In the genomic region with DNA sequence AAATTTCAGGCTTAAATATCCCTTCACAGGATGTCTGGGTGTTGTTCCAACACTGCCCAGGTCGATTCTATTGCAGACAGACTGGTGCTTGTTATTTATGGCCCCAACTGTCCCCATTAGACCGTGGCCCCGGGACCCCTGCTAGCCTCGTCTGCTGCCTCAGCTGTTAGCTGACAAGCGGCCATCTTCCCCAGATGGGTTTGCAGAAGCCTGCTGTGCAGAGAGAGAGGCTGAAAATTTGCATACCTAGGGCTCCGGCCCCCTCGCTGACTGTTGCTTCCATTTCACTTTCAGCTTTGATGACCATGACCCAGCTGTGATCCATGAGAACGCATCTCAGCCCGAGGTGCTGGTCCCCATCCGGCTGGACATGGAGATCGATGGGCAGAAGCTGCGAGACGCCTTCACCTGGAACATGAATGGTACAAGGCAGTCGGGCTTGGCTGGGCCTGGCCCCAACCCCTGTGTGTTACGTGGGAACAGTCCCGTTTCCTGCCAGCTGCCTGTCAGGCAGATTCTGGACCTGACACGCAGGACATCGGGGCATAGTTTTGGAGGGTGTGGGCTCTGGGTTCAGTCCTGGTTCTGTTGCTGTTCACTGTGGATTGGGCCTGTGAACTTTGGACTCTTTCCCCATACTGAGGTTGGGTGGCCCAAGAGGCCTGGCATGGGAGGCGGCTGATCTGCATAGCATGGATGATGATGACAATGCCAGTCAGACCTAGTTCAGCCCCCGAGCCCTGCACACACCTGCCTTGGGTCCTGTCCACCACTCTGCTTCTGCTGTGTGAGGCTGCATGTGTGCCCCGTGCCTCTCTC, we compare ENCODE assay signal across 20 cellular contexts. TPM values are rescaled to one million over a fixed set of nuclear protein-coding genes. Genes with fewer than 3 reads are reported as not detected.
DNase-seq lines count a peak whose midpoint lies in the region; ATAC-seq and TF ChIP-seq lines count a peak whose summit lies in the region.
"Had no signal": no experiment of that assay in that cellular context is flagged by ENCODE, and none has a peak within 500 bp of the region (broad histone marks: within the 10 kb centered on the region; RNA-seq: fewer than 3 reads in every experiment).

No MANE protein-coding gene starts in this region.

- TF ChIP-seq POLR2A in GM19193 (IDR thresholded peaks at IDR 0.05; ENCODE audit: extremely low read depth, insufficient read depth, insufficient read length) = peak; percentile 47

- no peaks in the 10 kb centered on the region for H3K27me3 ChIP-seq in SJCRH30
- H3K27me3 ChIP-seq: dorsolateral prefrontal cortex, esophagus muscularis mucosa, ovary had no signal

- no peaks in the 10 kb centered on the region for H3K9me2 ChIP-seq in OCI-LY7 (ENCODE audit: insufficient read depth, low read length)

- intact Hi-C loops in OCI-LY7 (cut with micrococcal nuclease; ENCODE audit: unreplicated experiment) = loop anchor here (1.0 to 5.0 kb wide), 3 partner anchors 35 to 624 kb away; partner anchors contain the start of gene ADORA2A

- H3K36me3 ChIP-seq in OCI-LY7 (ENCODE audit: insufficient read depth, low read length) (peaks cover 75% of the 10 kb centered on the region), SJCRH30 (peaks cover 76% of the 10 kb centered on the region)
- H3K36me3 ChIP-seq: ovary had no signal

- POLR2A ChIA-PET in OCI-LY7 (lab: Charles Lee) = interaction anchor here (0.7 to 2.0 kb wide), 5 partner anchors 9 to 54 kb away, joined by 3 to 10 read pairs (median 4); partner anchors contain the start of gene SLC2A11

- DNase-seq in OCI-LY7 (ENCODE audit: low spot score) (peak; percentile 73), left lobe of liver (ENCODE audit: low spot score) (peak; percentile 83), epidermal melanocyte (ENCODE audit: insufficient read length, low spot score) (no peak), SJCRH30 (no peak), islet precursor cell (no peak)
- DNase-seq in stimulated activated naive B cell treated with anti-CD40 and anti-IgM and Interleukin-4, amounts not matched to agents 10 μg/mL and 1 μg/mL and 100 μg/mL, for 72 hours = no peak
- DNase-seq: activated CD4-positive, alpha-beta T cell treated with anti-CD3 and anti-CD28 coated beads, Interleukin-2, amount 10 ng/mL, durations not matched to agents 7 days and 5 days; GF-D8; NCI-H1694 treated with DMSO at 0.1 percent for 48 hours; ovary had no signal

- peaks cover 72 to 83% of the 10 kb centered on the region in 2 donors for H3K36me3 Mint-ChIP-seq in stimulated activated naive B cell treated with anti-CD40 and anti-IgM and Interleukin-4, amounts not matched to agents 10 μg/mL and 1 μg/mL and 100 μg/mL, for 72 hours

- H3K79me2 ChIP-seq in OCI-LY7 (ENCODE audit: insufficient read depth, low read depth, low read length) = peaks cover 32% of the 10 kb centered on the region; the same call in 1 of the 2 replicates

- peak overlapping the region; percentile 97 for H3K27ac ChIP-seq in OCI-LY7 (ENCODE audit: low read depth, low read length, poor library complexity, severe bottlenecking)
- H3K27ac ChIP-seq in SJCRH30 = no peak overlapping the region
- H3K27ac ChIP-seq: esophagus muscularis mucosa, ovary had no signal

- ATAC-seq in left lobe of liver = peak; percentile 83
- no peak for ATAC-seq in stimulated activated naive B cell treated with anti-CD40 and anti-IgM and Interleukin-4, amounts not matched to agents 10 μg/mL and 1 μg/mL and 100 μg/mL, for 72 hours (replicated peaks)
- no peak for ATAC-seq in GM18511 (IDR thresholded peaks at IDR 0.05; ENCODE audit: unreplicated experiment)

- H3K4me2 ChIP-seq in OCI-LY7 (ENCODE audit: low read length) = peak overlapping the region; percentile 72

- peak overlapping the region; percentile 59 for H3K4me3 ChIP-seq in OCI-LY7 (ENCODE audit: low read depth, low read length, poor library complexity, severe bottlenecking)
- no peak overlapping the region for H3K4me3 ChIP-seq in SJCRH30
- H3K4me3 ChIP-seq: dorsolateral prefrontal cortex, esophagus muscularis mucosa, ovary had no signal

- no peak for TF ChIP-seq CTCF in OCI-LY7 (conservative IDR thresholded peaks at IDR 0.05; ENCODE audit: low read length)

- no peaks in the 10 kb centered on the region for H3K9me3 Mint-ChIP-seq in stimulated activated naive B cell treated with anti-CD40 and anti-IgM and Interleukin-4, amounts not matched to agents 10 μg/mL and 1 μg/mL and 100 μg/mL, for 72 hours
- H3K9me3 Mint-ChIP-seq: activated CD4-positive, alpha-beta T cell treated with anti-CD3 and anti-CD28 coated beads, Interleukin-2, amount 10 ng/mL, durations not matched to agents 7 days and 5 days; activated naive CD4-positive, alpha-beta T cell treated with anti-CD3 and anti-CD28 coated beads, Interleukin-2, amount 50 U/mL, for 24 hours; type B pancreatic cell had no signal

- H3K27me3 Mint-ChIP-seq in stimulated activated naive B cell treated with anti-CD40 and anti-IgM and Interleukin-4, amounts not matched to agents 10 μg/mL and 1 μg/mL and 100 μg/mL, for 72 hours = no peaks in the 10 kb centered on the region
- H3K27me3 Mint-ChIP-seq: activated CD4-positive, alpha-beta T cell treated with anti-CD3 and anti-CD28 coated beads, Interleukin-2, amount 10 ng/mL, durations not matched to agents 7 days and 5 days; activated naive CD4-positive, alpha-beta T cell treated with anti-CD3 and anti-CD28 coated beads, Interleukin-2, amount 50 U/mL, for 24 hours; type B pancreatic cell had no signal

- no peaks in the 10 kb centered on the region for H4K20me1 ChIP-seq in OCI-LY7 (ENCODE audit: insufficient read depth, low read length)

- H3K4me1 Mint-ChIP-seq in stimulated activated naive B cell treated with anti-CD40 and anti-IgM and Interleukin-4, amounts not matched to agents 10 μg/mL and 1 μg/mL and 100 μg/mL, for 72 hours = peaks cover 57 to 83% of the 10 kb centered on the region in 2 donors
- H3K4me1 Mint-ChIP-seq: activated naive CD4-positive, alpha-beta T cell treated with anti-CD3 and anti-CD28 coated beads, Interleukin-2, amount 50 U/mL, for 24 hours had no signal

- H3K9me3 ChIP-seq in OCI-LY7 (ENCODE audit: low read length) = 0 out of 2 replicates have a peak, but pooled peaks cover 3% of the 10 kb centered on the region
- no peaks in the 10 kb centered on the region for H3K9me3 ChIP-seq in SJCRH30 (replicated peaks)
- H3K9me3 ChIP-seq: esophagus muscularis mucosa, ovary had no signal

- BruUV-seq in OCI-LY7 (replicated peaks; lab: Mats Ljungman, UMichigan) = no TSS peak

- peak overlapping the region; percentile 39 to 52 for H3K4me3 Mint-ChIP-seq in stimulated activated naive B cell treated with anti-CD40 and anti-IgM and Interleukin-4, amounts not matched to agents 10 μg/mL and 1 μg/mL and 100 μg/mL, for 72 hours
- H3K4me3 Mint-ChIP-seq: activated CD4-positive, alpha-beta T cell treated with anti-CD3 and anti-CD28 coated beads, Interleukin-2, amount 10 ng/mL, durations not matched to agents 7 days and 5 days; activated naive CD4-positive, alpha-beta T cell treated with anti-CD3 and anti-CD28 coated beads, Interleukin-2, amount 50 U/mL, for 24 hours; type B pancreatic cell had no signal

- H3K27ac Mint-ChIP-seq in stimulated activated naive B cell treated with anti-CD40 and anti-IgM and Interleukin-4, amounts not matched to agents 10 μg/mL and 1 μg/mL and 100 μg/mL, for 72 hours = peak overlapping the region; percentile 96
- H3K27ac Mint-ChIP-seq: activated CD4-positive, alpha-beta T cell treated with anti-CD3 and anti-CD28 coated beads, Interleukin-2, amount 10 ng/mL, durations not matched to agents 7 days and 5 days; activated naive CD4-positive, alpha-beta T cell treated with anti-CD3 and anti-CD28 coated beads, Interleukin-2, amount 50 U/mL, for 24 hours; type B pancreatic cell had no signal

- CTCF ChIA-PET in OCI-LY7 (lab: Charles Lee; ENCODE audit: unreplicated experiment) = no interaction called here

- peaks cover 93% of the 10 kb centered on the region for H3K4me1 ChIP-seq in OCI-LY7 (ENCODE audit: insufficient read depth, low read length, poor library complexity, severe bottlenecking)
- no peaks in the 10 kb centered on the region for H3K4me1 ChIP-seq in SJCRH30
- H3K4me1 ChIP-seq: esophagus muscularis mucosa had no signal

- no peak overlapping the region for H2AFZ ChIP-seq in OCI-LY7 (ENCODE audit: low read length)

RNA-seq across cellular contexts. Expression of gene SMARCB1, which starts 16.4 kb away (rescaled TPM):
- 265 and 297 TPM in 2 replicates for total RNA-seq in OCI-LY7 (2014; rRNA removed; shearing (Covaris generic))
- 242 and 252 TPM in 2 replicates for total RNA-seq in OCI-LY7 (2022)
- 25.7 TPM for total RNA-seq in left lobe of liver
- 119 and 152 TPM in 2 replicates for total RNA-seq in SJCRH30 (2014; rRNA removed; shearing (Covaris generic))

RNA-seq across cellular contexts. Expression of gene MMP11, which starts 30.6 kb away (rescaled TPM):
- total RNA-seq in OCI-LY7 (2014; rRNA removed; shearing (Covaris generic)) = 10.0 and 12.9 TPM in 2 replicates
- total RNA-seq in OCI-LY7 (2022) = 6.3 and 9.2 TPM in 2 replicates
- total RNA-seq in left lobe of liver = 0.38 TPM
- 6.6 TPM in 2 replicates for total RNA-seq in SJCRH30 (2014; rRNA removed; shearing (Covaris generic))

RNA-seq across cellular contexts. Expression of gene CHCHD10, which starts 35.4 kb away (rescaled TPM):
- 50.8 and 54.6 TPM in 2 replicates for total RNA-seq in OCI-LY7 (2014; rRNA removed; shearing (Covaris generic))
- total RNA-seq in OCI-LY7 (2022) (191 and 252 TPM in 2 replicates), left lobe of liver (320 TPM)
- 10.9 and 14.1 TPM in 2 replicates for total RNA-seq in SJCRH30 (2014; rRNA removed; shearing (Covaris generic))

RNA-seq across cellular contexts. Expression of gene DERL3, which starts 35.6 kb away (rescaled TPM):
- total RNA-seq in OCI-LY7 (2014; rRNA removed; shearing (Covaris generic)) = 34.6 and 44.6 TPM in 2 replicates
- total RNA-seq in OCI-LY7 (2022) = 52.1 and 64.1 TPM in 2 replicates
- total RNA-seq in left lobe of liver = 4.7 TPM
- not detected in 2 replicates for total RNA-seq in SJCRH30 (2014; rRNA removed; shearing (Covaris generic))
- total RNA-seq: esophagus muscularis mucosa had no signal

RNA-seq across cellular contexts. Expression of gene C22orf15, which starts 40.4 kb away (rescaled TPM):
- total RNA-seq in OCI-LY7 (2014; rRNA removed; shearing (Covaris generic)) = 1.0 and 1.7 TPM in 2 replicates
- total RNA-seq in OCI-LY7 (2022) = 0.86 and 1.3 TPM in 2 replicates
- total RNA-seq in left lobe of liver = not detected
- not detected in 2 replicates for total RNA-seq in SJCRH30 (2014; rRNA removed; shearing (Covaris generic))
- total RNA-seq: H4, kidney epithelial cell, M059J, NCI-H460 had no signal

Comparison
In these comparisons a context has a peak if more than half of its experiments do, and no peak if none do; other contexts are left out.
1. DNase-seq: peak in OCI-LY7 (single experiment) and left lobe of liver (single experiment); none in stimulated activated naive B cell treated with anti-CD40 and anti-IgM and Interleukin-4, amounts not matched to agents 10 μg/mL and 1 μg/mL and 100 μg/mL, for 72 hours (single experiment), epidermal melanocyte (single experiment), SJCRH30 (0 of 2) and islet precursor cell (single experiment).